Comparison of ENCODE assay signal across 14 cellular contexts in genomic region chr11:85732968-85733367, GRCh38. TPM values are rescaled to one million over a fixed set of nuclear protein-coding genes. Genes with fewer than 3 reads are reported as not detected.
"Had no signal": no experiment of that assay in that cellular context is flagged by ENCODE, and none has a peak within 500 bp of the region (broad histone marks: within the 10 kb centered on the region; RNA-seq: fewer than 3 reads in every experiment).

No MANE protein-coding gene starts in this region.

- H3K27me3 Mint-ChIP-seq: activated naive CD4-positive, alpha-beta T cell treated with anti-CD3 and anti-CD28 coated beads, Interleukin-2, amount 10 ng/mL, durations not matched to agents 7 days and 5 days; activated T-helper 17 cell treated with anti-CD3 and anti-CD28 coated beads, Interleukin-2, amount 50 U/mL, for 72 hours; naive thymus-derived CD8-positive, alpha-beta T cell had no signal

- DNase-seq: activated CD4-positive, alpha-beta T cell treated with anti-CD3 and anti-CD28 coated beads for 48 hours; activated naive CD4-positive, alpha-beta T cell treated with anti-CD3 and anti-CD28 coated beads, Interleukin-2, amount 10 ng/mL, durations not matched to agents 7 days and 5 days; esophagus squamous epithelium; foreskin fibroblast; heart left ventricle; mammary epithelial cell; naive thymus-derived CD8-positive, alpha-beta T cell; posterior cingulate gyrus; right cardiac atrium; small intestine; WERI-Rb-1 had no signal

- H3K4me3 Mint-ChIP-seq: activated naive CD4-positive, alpha-beta T cell treated with anti-CD3 and anti-CD28 coated beads, Interleukin-2, amount 10 ng/mL, durations not matched to agents 7 days and 5 days; activated T-helper 17 cell treated with anti-CD3 and anti-CD28 coated beads, Interleukin-2, amount 50 U/mL, for 72 hours; naive thymus-derived CD8-positive, alpha-beta T cell had no signal

- ATAC-seq: activated T-helper 17 cell treated with anti-CD3 and anti-CD28 coated beads, Interleukin-2, amount 50 U/mL, for 72 hours; heart left ventricle; left lobe of liver; naive thymus-derived CD8-positive, alpha-beta T cell; right cardiac atrium had no signal

- H3K4me1 Mint-ChIP-seq: activated T-helper 17 cell treated with anti-CD3 and anti-CD28 coated beads, Interleukin-2, amount 50 U/mL, for 72 hours had no signal

- H3K9me3 Mint-ChIP-seq: activated naive CD4-positive, alpha-beta T cell treated with anti-CD3 and anti-CD28 coated beads, Interleukin-2, amount 10 ng/mL, durations not matched to agents 7 days and 5 days; activated T-helper 17 cell treated with anti-CD3 and anti-CD28 coated beads, Interleukin-2, amount 50 U/mL, for 72 hours; naive thymus-derived CD8-positive, alpha-beta T cell had no signal

- H3K27ac Mint-ChIP-seq: activated naive CD4-positive, alpha-beta T cell treated with anti-CD3 and anti-CD28 coated beads, Interleukin-2, amount 10 ng/mL, durations not matched to agents 7 days and 5 days; activated T-helper 17 cell treated with anti-CD3 and anti-CD28 coated beads, Interleukin-2, amount 50 U/mL, for 72 hours; naive thymus-derived CD8-positive, alpha-beta T cell had no signal

RNA-seq across cellular contexts. Expression of gene CCDC89, which starts 47.0 kb away (rescaled TPM):
- total RNA-seq: activated T-helper 17 cell treated with anti-CD3 and anti-CD28 coated beads, Interleukin-2, amount 50 U/mL, for 72 hours; mononuclear cell had no signal
